In the genomic region with DNA sequence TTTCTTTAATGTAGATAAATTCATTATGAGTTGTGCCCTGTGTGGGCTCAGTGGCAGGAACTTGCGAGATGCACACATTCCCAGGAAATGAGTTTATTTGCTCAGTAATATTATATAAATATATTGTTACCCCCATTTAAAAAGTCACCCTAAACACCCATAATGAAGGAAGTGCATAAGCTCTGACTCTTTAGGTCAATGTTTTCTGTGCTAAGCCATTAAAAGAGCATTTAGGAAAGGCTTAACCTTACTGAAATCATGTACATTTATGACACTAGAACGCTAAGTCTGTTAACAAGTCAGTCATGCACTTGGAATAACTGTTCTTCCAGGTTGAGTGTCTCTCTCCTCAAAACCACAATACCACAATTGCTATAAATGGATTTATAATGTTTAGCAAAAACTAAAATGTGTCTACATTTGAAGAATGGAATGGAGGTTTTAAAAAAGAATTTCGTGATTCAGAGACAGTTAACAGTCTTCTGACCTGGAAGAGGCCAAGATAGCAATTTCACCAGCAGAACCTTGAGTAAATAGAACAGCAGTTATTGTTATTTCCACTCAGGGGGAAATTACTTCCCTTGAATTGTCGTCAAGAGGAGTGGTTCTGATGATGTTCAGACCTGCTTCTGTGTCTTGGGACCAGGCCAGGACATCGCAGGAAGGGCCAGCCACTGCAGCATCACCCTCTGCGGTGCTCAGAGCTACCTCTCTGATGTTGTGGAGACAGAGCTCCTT, we compare ENCODE assay signal across 11 cellular contexts.
DNase-seq lines count a peak whose midpoint lies in the region; ATAC-seq, FAIRE-seq and TF ChIP-seq lines count a peak whose summit lies in the region.
"Had no signal": no experiment of that assay in that cellular context is flagged by ENCODE, and none has a peak within 500 bp of the region (broad histone marks: within the 10 kb centered on the region; RNA-seq: fewer than 3 reads in every experiment).

No MANE protein-coding gene starts in this region.

- CTCF ChIA-PET in A549 (lab: Yijun Ruan, JAX) = interaction anchor here (2.0 to 2.3 kb wide), 2 partner anchors 80 to 163 kb away, joined by 4 to 6 read pairs; no protein-coding TSS in a partner anchor
- CTCF ChIA-PET in HEK293 (lab: Yijun Ruan, JAX) = interaction anchor here (0.5 kb wide), 1 partner anchor 507 kb away, joined by 4 read pairs; no protein-coding TSS in a partner anchor

- no peaks in the 10 kb centered on the region for H3K27me3 ChIP-seq in upper lobe of right lung

- 2% methylated on average over 6 of the region's 6 CpGs for WGBS in A549 (ENCODE audit: missing lambda C conversion rate)

- DNase-seq in A549 (ENCODE audit: low read depth in 1 of 2, low spot score in 1 of 2) (peak; percentile 8 to 85), fibroblast of the aortic adventitia (ENCODE audit: low read depth) (peak; percentile 69), upper lobe of right lung (no peak), DMS79 (lab: John Stamatoyannopoulos, UW) (no peak)
- DNase-seq in activated naive CD4-positive, alpha-beta T cell treated with Interleukin-2 at 50 U/mL for 16 hours = no peak
- no peak for DNase-seq in stimulated activated naive CD8-positive, alpha-beta T cell treated with anti-CD3 and anti-CD28 coated beads, Interleukin-15, amount 100 ng/mL, for 72 hours
- DNase-seq: activated CD4-positive, CD25-positive, alpha-beta regulatory T cell; cerebellar nuclear complex; NCI-H1930 had no signal

- POLR2A ChIA-PET in A549 (lab: Yijun Ruan, JAX) = interaction anchor here (1.0 kb wide), 1 partner anchor 91 kb away, joined by 3 read pairs; the partner anchor contains the start of gene VEGFC
- POLR2A ChIA-PET in HEK293 (lab: Yijun Ruan, JAX) = interaction anchor here (0.9 to 2.8 kb wide), 2 partner anchors 92 to 164 kb away, joined by 3 to 10 read pairs; partner anchors contain the start of gene VEGFC

- H3K4me3 Mint-ChIP-seq in stimulated activated naive CD8-positive, alpha-beta T cell treated with anti-CD3 and anti-CD28 coated beads, Interleukin-15, amount 100 ng/mL, for 72 hours = no peak overlapping the region

- no peak for TF ChIP-seq POLR2A in A549 (IDR thresholded peaks at IDR 0.05; ENCODE audit: low read length)

- no peak overlapping the region for H3K27ac Mint-ChIP-seq in stimulated activated naive CD8-positive, alpha-beta T cell treated with anti-CD3 and anti-CD28 coated beads, Interleukin-15, amount 100 ng/mL, for 72 hours

- no peaks in the 10 kb centered on the region for H3K36me3 ChIP-seq in HEK293 (ENCODE audit: control insufficient read depth in 2 of 2, insufficient read depth in 1 of 2, low read length in 2 of 2)
- no peaks in the 10 kb centered on the region for H3K36me3 ChIP-seq in upper lobe of right lung

- no peaks in the 10 kb centered on the region for H3K27me3 Mint-ChIP-seq in stimulated activated naive CD8-positive, alpha-beta T cell treated with anti-CD3 and anti-CD28 coated beads, Interleukin-15, amount 100 ng/mL, for 72 hours

- peak in 1 of 2 experiments; percentile 30; a peak in 2 of 5 replicates for TF ChIP-seq EP300 in A549 (IDR thresholded peaks at IDR 0.05)

- H3K9me3 ChIP-seq in A549 (no peaks in the 10 kb centered on the region), HEK293 (ENCODE audit: control insufficient read depth, insufficient read depth, low read depth, low read length) (no peaks in the 10 kb centered on the region), upper lobe of right lung (no peaks in the 10 kb centered on the region)

- H3K4me3 ChIP-seq in A549 (peak overlapping the region; percentile 13; the same call in 2 of the 3 replicates), HEK293 (ENCODE audit: low read depth, low read length) (no peak overlapping the region; the same call in 1 of the 2 replicates), fibroblast of the aortic adventitia (ENCODE audit: low read depth, low read length) (no peak overlapping the region), upper lobe of right lung (no peak overlapping the region)

- H3K27ac ChIP-seq in A549 = peak overlapping the region; percentile 70 to 76
- H3K27ac ChIP-seq in HEK293 (ENCODE audit: extremely low read depth, low read depth, low read length) = peak overlapping the region; percentile 85
- H3K27ac ChIP-seq in upper lobe of right lung = no peak overlapping the region

- H3K4me1 Mint-ChIP-seq in stimulated activated naive CD8-positive, alpha-beta T cell treated with anti-CD3 and anti-CD28 coated beads, Interleukin-15, amount 100 ng/mL, for 72 hours = no peaks in the 10 kb centered on the region

- ATAC-seq in A549 = peak; percentile 87 to 91
- peak; percentile 83 for ATAC-seq in SK-N-SH treated with all-trans-retinoic acid at 6 μM for 48 hours
- ATAC-seq in upper lobe of right lung = no peak
- ATAC-seq in stimulated activated naive CD8-positive, alpha-beta T cell treated with anti-CD3 and anti-CD28 coated beads, Interleukin-15, amount 100 ng/mL, for 72 hours = no peak

- H3K4me1 ChIP-seq in A549 = peaks cover 25% of the 10 kb centered on the region
- H3K4me1 ChIP-seq in HEK293 (ENCODE audit: control insufficient read depth, insufficient read depth, low read length) = no peaks in the 10 kb centered on the region; the same call in 1 of the 2 replicates
- no peaks in the 10 kb centered on the region for H3K4me1 ChIP-seq in upper lobe of right lung

- H3K9me3 Mint-ChIP-seq in stimulated activated naive CD8-positive, alpha-beta T cell treated with anti-CD3 and anti-CD28 coated beads, Interleukin-15, amount 100 ng/mL, for 72 hours = peaks cover 0 to 6% of the 10 kb centered on the region in 2 donors

- FAIRE-seq in A549 (lab: Jason Lieb, UNC) = no peak

- no peak for TF ChIP-seq RAD21 in A549 (conservative IDR thresholded peaks at IDR 0.05 in 1 of 2, IDR thresholded peaks at IDR 0.05 in 1 of 2)

- H3K4me2 ChIP-seq in A549 = peak overlapping the region; percentile 81

- intact Hi-C loops in upper lobe of right lung (cut with DNase I) = no loop called here

- TF ChIP-seq CTCF in A549 (IDR thresholded peaks at IDR 0.05) (no peak), HEK293 (tag by site-specific recombination; IDR thresholded peaks at IDR 0.05) (no peak), fibroblast of the aortic adventitia (IDR thresholded peaks at IDR 0.05; ENCODE audit: insufficient read depth, low read length) (no peak), upper lobe of right lung (IDR thresholded peaks at IDR 0.05) (no peak)

TF ChIP-seq in A549, 52 proteins besides CTCF, POLR2A, EP300 and RAD21 (continues in another document):
- TF ChIP-seq POLR2AphosphoS2 (conservative IDR thresholded peaks at IDR 0.05; ENCODE audit: low read length) (no peak), GATA3 (IDR thresholded peaks at IDR 0.05; ENCODE audit: borderline replicate concordance) (peak; percentile 25; the same call in 1 of the 2 replicates), CEBPB (IDR thresholded peaks at IDR 0.05) (no peak; a peak in 1 of 4 replicates), ZNF302 (CRISPR knock-in tag; IDR thresholded peaks at IDR 0.05) (no peak), EHF (CRISPR knock-in tag; IDR thresholded peaks at IDR 0.05) (no peak), NFE2L2 (conservative IDR thresholded peaks at IDR 0.05; ENCODE audit: low read length) (no peak)
- TF ChIP-seq, protein P1, sequence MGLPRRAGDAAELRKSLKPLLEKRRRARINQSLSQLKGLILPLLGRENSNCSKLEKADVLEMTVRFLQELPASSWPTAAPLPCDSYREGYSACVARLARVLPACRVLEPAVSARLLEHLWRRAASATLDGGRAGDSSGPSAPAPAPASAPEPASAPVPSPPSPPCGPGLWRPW (IDR thresholded peaks at IDR 0.05) = no peak

TF ChIP-seq in HEK293, 187 proteins besides CTCF, POLR2A, EP300 and RAD21 (continues in another document):
- TF ChIP-seq ZNF585B (tag by site-specific recombination; IDR thresholded peaks at IDR 0.05) (no peak), HOXD13 (CRISPR knock-in tag; IDR thresholded peaks at IDR 0.05; ENCODE audit: borderline replicate concordance) (peak; percentile 44; the same call in 1 of the 2 replicates), ZNF843 (tag by site-specific recombination; IDR thresholded peaks at IDR 0.05) (0 out of 2 replicates have a peak, but pooled peaks have one; percentile 48), FEZF1 (tag by site-specific recombination; IDR thresholded peaks at IDR 0.05) (peak; percentile 89), HOXC10 (CRISPR knock-in tag; IDR thresholded peaks at IDR 0.05) (no peak), PRDM1 (tag by site-specific recombination; IDR thresholded peaks at IDR 0.05) (no peak), BCL6B (tag by site-specific recombination; IDR thresholded peaks at IDR 0.05) (no peak), ZBTB20 (tag by site-specific recombination; IDR thresholded peaks at IDR 0.05) (no peak)

TF ChIP-seq in SK-N-SH treated with all-trans-retinoic acid at 6 μM for 48 hours, 23 proteins besides CTCF, POLR2A, EP300 and RAD21:
- TF ChIP-seq TOX (CRISPR knock-in tag; IDR thresholded peaks at IDR 0.05; ENCODE audit: borderline replicate concordance) (peak; percentile 96), RARB (CRISPR knock-in tag; IDR thresholded peaks at IDR 0.05) (peak; percentile 79; the same call in 1 of the 2 replicates), ZC3H10 (CRISPR knock-in tag; IDR thresholded peaks at IDR 0.05) (peak; percentile 83; the same call in 1 of the 2 replicates), ZNF565 (CRISPR knock-in tag; conservative IDR thresholded peaks at IDR 0.05; ENCODE audit: low read depth) (no peak)

Comparison
In these comparisons a context has a peak if more than half of its experiments do, and no peak if none do; other contexts are left out.
1. ATAC-seq: peak in A549 (2 of 2) and SK-N-SH treated with all-trans-retinoic acid at 6 μM for 48 hours (single experiment); none in upper lobe of right lung (single experiment) and stimulated activated naive CD8-positive, alpha-beta T cell treated with anti-CD3 and anti-CD28 coated beads, Interleukin-15, amount 100 ng/mL, for 72 hours (single experiment).
2. DNase-seq: peak in A549 (2 of 2) and fibroblast of the aortic adventitia (single experiment); none in upper lobe of right lung (single experiment), DMS79 (single experiment), activated naive CD4-positive, alpha-beta T cell treated with Interleukin-2 at 50 U/mL for 16 hours (single experiment) and stimulated activated naive CD8-positive, alpha-beta T cell treated with anti-CD3 and anti-CD28 coated beads, Interleukin-15, amount 100 ng/mL, for 72 hours (0 of 2).